Comparison of ENCODE assay signal across 8 cellular contexts in genomic region chr14:106417224-106418049, GRCh38.
A peak's percentile ranks its signal among the peaks of the same experiment; 100 is the strongest.
DNase-seq lines count a peak whose midpoint lies in the region; ATAC-seq, FAIRE-seq and TF ChIP-seq lines count a peak whose summit lies in the region.

No MANE protein-coding gene starts in this region.

- TF ChIP-seq EP300 in upper lobe of left lung (IDR thresholded peaks at IDR 0.05), result no peak

- H3K4me3 Mint-ChIP-seq in CD4-positive, alpha-beta memory T cell, result peak overlapping the region in 2 of 8 donors; percentile 36 to 59
- H3K4me3 Mint-ChIP-seq in naive thymus-derived CD8-positive, alpha-beta T cell, result peak overlapping the region in 1 of 10 donors; percentile 28

- H3K27me3 Mint-ChIP-seq in CD4-positive, alpha-beta memory T cell, result peaks cover 0 to 12% of the 10 kb centered on the region in 2 donors
- peaks cover 0 to 13% (median 4%) of the 10 kb centered on the region in 5 donors for H3K27me3 Mint-ChIP-seq in naive thymus-derived CD8-positive, alpha-beta T cell

- CTCF ChIA-PET in CD4-positive, alpha-beta memory T cell (lab: Charles Lee; ENCODE audit: partially characterized antibody), result interaction anchor here (0.8 to 7.8 kb wide), 17 partner anchors 7 to 148 kb away, joined by 3 to 66 read pairs (median 3); no protein-coding TSS in a partner anchor

- ATAC-seq in HG03571 (IDR thresholded peaks at IDR 0.05; ENCODE audit: unreplicated experiment), result peak; percentile 73
- peak; percentile 63 to 85 for ATAC-seq in naive thymus-derived CD8-positive, alpha-beta T cell
- ATAC-seq in upper lobe of left lung (ENCODE audit: low FRiP score in 2 of 2), result peak; percentile 73 to 80
- no peak for ATAC-seq in GM19328 (IDR thresholded peaks at IDR 0.05; ENCODE audit: unreplicated experiment)

- no peak overlapping the region for H3K4me3 ChIP-seq in CD4-positive, alpha-beta memory T cell (ENCODE audit: low read length in 2 of 2)
- H3K4me3 ChIP-seq in brain microvascular endothelial cell (ENCODE audit: low read depth, low read length), result no peak overlapping the region
- no peak overlapping the region for H3K4me3 ChIP-seq in upper lobe of left lung

- peaks cover 0 to 2% of the 10 kb centered on the region in 2 donors for H3K36me3 Mint-ChIP-seq in CD4-positive, alpha-beta memory T cell
- H3K36me3 Mint-ChIP-seq in naive thymus-derived CD8-positive, alpha-beta T cell, result no peaks in the 10 kb centered on the region

- H3K4me1 ChIP-seq in CD4-positive, alpha-beta memory T cell (ENCODE audit: insufficient read depth, low read length), result no peaks in the 10 kb centered on the region
- no peaks in the 10 kb centered on the region for H3K4me1 ChIP-seq in upper lobe of left lung

- peak; percentile 88 for FAIRE-seq in GM19239 (lab: Jason Lieb, UNC)

- peaks cover 0 to 7% (median 3%) of the 10 kb centered on the region in 4 donors for H3K4me1 Mint-ChIP-seq in CD4-positive, alpha-beta memory T cell
- peaks cover 0 to 6% (median 0%) of the 10 kb centered on the region in 4 donors for H3K4me1 Mint-ChIP-seq in naive thymus-derived CD8-positive, alpha-beta T cell

- 69 to 89% methylated on average over 6 to 13 of the region's 13 CpGs for WGBS in upper lobe of left lung, 2 donors

- no peaks in the 10 kb centered on the region for H3K36me3 ChIP-seq in CD4-positive, alpha-beta memory T cell (ENCODE audit: insufficient read depth, low read length)
- H3K36me3 ChIP-seq in brain microvascular endothelial cell (replicated peaks), result no peaks in the 10 kb centered on the region
- no peaks in the 10 kb centered on the region for H3K36me3 ChIP-seq in upper lobe of left lung

- POLR2A ChIA-PET in CD4-positive, alpha-beta memory T cell (lab: Charles Lee; ENCODE audit: partially characterized antibody), result no interaction called here
- POLR2A ChIA-PET in naive thymus-derived CD8-positive, alpha-beta T cell (lab: Charles Lee), result no interaction called here

- no peaks in the 10 kb centered on the region for H3K9me3 Mint-ChIP-seq in CD4-positive, alpha-beta memory T cell
- H3K9me3 Mint-ChIP-seq in naive thymus-derived CD8-positive, alpha-beta T cell, result no peaks in the 10 kb centered on the region

- TF ChIP-seq CTCF in brain microvascular endothelial cell (IDR thresholded peaks at IDR 0.05; ENCODE audit: low read depth, low read length, missing control alignments), result peak; percentile 64
- peak; percentile 22 to 69 (median 38) for TF ChIP-seq CTCF in upper lobe of left lung (IDR thresholded peaks at IDR 0.05)

- H3K27ac Mint-ChIP-seq in CD4-positive, alpha-beta memory T cell, result peak overlapping the region in 5 of 7 donors; percentile 37 to 91 (median 81)
- H3K27ac Mint-ChIP-seq in naive thymus-derived CD8-positive, alpha-beta T cell, result peak overlapping the region in 3 of 10 donors; percentile 39 to 94 (median 57)

- intact Hi-C loops in CD4-positive, alpha-beta memory T cell (cut with micrococcal nuclease), result no loop called here

- H3K27me3 ChIP-seq in CD4-positive, alpha-beta memory T cell (ENCODE audit: insufficient read depth, low read length), result no peaks in the 10 kb centered on the region
- H3K27me3 ChIP-seq in brain microvascular endothelial cell (replicated peaks) (no peaks in the 10 kb centered on the region), upper lobe of left lung (no peaks in the 10 kb centered on the region)

- no peak overlapping the region for H3K27ac ChIP-seq in CD4-positive, alpha-beta memory T cell (ENCODE audit: low read depth, low read length)
- H3K27ac ChIP-seq in brain microvascular endothelial cell (no peak overlapping the region), upper lobe of left lung (no peak overlapping the region)

- peak; percentile 55 to 87 (median 72) for DNase-seq in CD4-positive, alpha-beta memory T cell
- DNase-seq in GM19239 (ENCODE audit: insufficient read length, low spot score), result peak; percentile 50
- DNase-seq in UCSD-AML1 (lab: John Stamatoyannopoulos, UW; ENCODE audit: unreplicated experiment), result peak; percentile 77
- no peak for DNase-seq in brain microvascular endothelial cell
- peak; percentile 61 to 86 (median 77) for DNase-seq in naive thymus-derived CD8-positive, alpha-beta T cell
- peak in 1 of 2 donors; percentile 46 for DNase-seq in upper lobe of left lung

- in situ Hi-C loops in brain microvascular endothelial cell (cut with HindIII; ENCODE audit: low pct_ligation_motif_present, low sequenced_read_pairs), result no loop called here

- no peak for TF ChIP-seq POLR2A in upper lobe of left lung (IDR thresholded peaks at IDR 0.05)

- H3K9me3 ChIP-seq in CD4-positive, alpha-beta memory T cell (ENCODE audit: control insufficient read depth in 1 of 2, low read length in 2 of 2), result no peaks in the 10 kb centered on the region
- peaks cover 0 to 2% (median 0%) of the 10 kb centered on the region in 4 donors for H3K9me3 ChIP-seq in upper lobe of left lung
